8 cellular contexts compared by ENCODE assay signal in genomic region chr3:61637088-61638051, GRCh38.
DNase-seq lines count a peak whose midpoint lies in the region; ATAC-seq, FAIRE-seq and TF ChIP-seq lines count a peak whose summit lies in the region.

No MANE protein-coding gene starts in this region.

- no peaks in the 10 kb centered on the region for H3K9me3 Mint-ChIP-seq in activated B cell treated with CpG ODN at 0.5 μM for 24 hours
- H3K9me3 Mint-ChIP-seq in naive B cell = peaks cover 0 to 14% (median 2%) of the 10 kb centered on the region in 7 donors
- no peaks in the 10 kb centered on the region for H3K9me3 Mint-ChIP-seq in activated T-cell treated with anti-CD3 and anti-CD28 coated beads, Interleukin-2, amount 50 U/mL, for 24 hours

- intact Hi-C loops in activated B cell treated with CpG ODN at 0.5 μM for 24 hours (cut with micrococcal nuclease) = no loop called here

- no peaks in the 10 kb centered on the region for H3K27me3 Mint-ChIP-seq in activated B cell treated with CpG ODN at 0.5 μM for 24 hours
- no peaks in the 10 kb centered on the region for H3K27me3 Mint-ChIP-seq in naive B cell
- H3K27me3 Mint-ChIP-seq in activated T-cell treated with anti-CD3 and anti-CD28 coated beads, Interleukin-2, amount 50 U/mL, for 24 hours = no peaks in the 10 kb centered on the region

- DNase-seq in GM12891 (ENCODE audit: insufficient read length, low spot score) (peak; percentile 18), activated B cell treated with CpG ODN at 0.5 μM for 24 hours (no peak), naive B cell (no peak), AG08396 (ENCODE audit: low spot score) (no peak), T-helper 2 cell (no peak)
- DNase-seq in activated T-cell treated with anti-CD3 and anti-CD28 coated beads, Interleukin-2, amount 50 U/mL, for 24 hours = no peak

- peak; percentile 96 for FAIRE-seq in GM12891 (lab: Jason Lieb, UNC)

- H3K4me3 Mint-ChIP-seq in activated B cell treated with CpG ODN at 0.5 μM for 24 hours (peak overlapping the region; percentile 70), naive B cell (peak overlapping the region in 2 of 8 donors; percentile 68 to 69)
- H3K4me3 Mint-ChIP-seq in activated T-cell treated with anti-CD3 and anti-CD28 coated beads, Interleukin-2, amount 50 U/mL, for 24 hours = no peak overlapping the region

- ATAC-seq in HG02763 (IDR thresholded peaks at IDR 0.05; ENCODE audit: unreplicated experiment) = peak; percentile 67
- ATAC-seq in activated B cell treated with CpG ODN at 0.5 μM for 24 hours (ENCODE audit: low read depth) = peak; percentile 81
- ATAC-seq in naive B cell (ENCODE audit: low read depth in 2 of 2) = peak; percentile 36 to 79
- no peak for ATAC-seq in GM18861 (IDR thresholded peaks at IDR 0.05; ENCODE audit: unreplicated experiment)

- no peak for TF ChIP-seq CTCF in activated B cell treated with CpG ODN at 0.5 μM for 24 hours (IDR thresholded peaks at IDR 0.05)

- H3K4me1 Mint-ChIP-seq in activated B cell treated with CpG ODN at 0.5 μM for 24 hours (peaks cover 13% of the 10 kb centered on the region), naive B cell (no peaks in the 10 kb centered on the region)
- H3K4me1 Mint-ChIP-seq in activated T-cell treated with anti-CD3 and anti-CD28 coated beads, Interleukin-2, amount 50 U/mL, for 24 hours (ENCODE audit: low read depth) = no peaks in the 10 kb centered on the region

- TF ChIP-seq POLR2A in GM12891 (IDR thresholded peaks at IDR 0.05; ENCODE audit: low read depth, low read length) = peak; percentile 34; the same call in 1 of the 2 replicates

- H3K36me3 Mint-ChIP-seq in activated B cell treated with CpG ODN at 0.5 μM for 24 hours (ENCODE audit: low read depth) (no peaks in the 10 kb centered on the region), naive B cell (no peaks in the 10 kb centered on the region)
- H3K36me3 Mint-ChIP-seq in activated T-cell treated with anti-CD3 and anti-CD28 coated beads, Interleukin-2, amount 50 U/mL, for 24 hours (ENCODE audit: low read depth) = no peaks in the 10 kb centered on the region

- CTCF ChIA-PET in activated B cell treated with CpG ODN at 0.5 μM for 24 hours (lab: Charles Lee) = no interaction called here

- peak overlapping the region; percentile 54 for H3K27ac Mint-ChIP-seq in activated B cell treated with CpG ODN at 0.5 μM for 24 hours
- H3K27ac Mint-ChIP-seq in naive B cell = peak overlapping the region in 1 of 6 donors; percentile 35
- H3K27ac Mint-ChIP-seq in activated T-cell treated with anti-CD3 and anti-CD28 coated beads, Interleukin-2, amount 50 U/mL, for 24 hours = no peak overlapping the region

- POLR2A ChIA-PET in activated B cell treated with CpG ODN at 0.5 μM for 24 hours (lab: Charles Lee) = no interaction called here

TF ChIP-seq in GM12891, 5 proteins besides CTCF, POLR2A, EP300 and RAD21:
- TF ChIP-seq PAX5 (IDR thresholded peaks at IDR 0.05; ENCODE audit: insufficient read depth, low read length, severe bottlenecking) (peak; percentile 46), TAF1 (IDR thresholded peaks at IDR 0.05; ENCODE audit: low read depth, low read length) (no peak), POU2F2 (IDR thresholded peaks at IDR 0.05; ENCODE audit: low read depth, low read length) (no peak), POLR2AphosphoS5 (IDR thresholded peaks at IDR 0.05; ENCODE audit: low read depth, low read length) (no peak), SPI1 (IDR thresholded peaks at IDR 0.05; ENCODE audit: low read depth, low read length) (peak; percentile 96)
